In the genomic region with DNA sequence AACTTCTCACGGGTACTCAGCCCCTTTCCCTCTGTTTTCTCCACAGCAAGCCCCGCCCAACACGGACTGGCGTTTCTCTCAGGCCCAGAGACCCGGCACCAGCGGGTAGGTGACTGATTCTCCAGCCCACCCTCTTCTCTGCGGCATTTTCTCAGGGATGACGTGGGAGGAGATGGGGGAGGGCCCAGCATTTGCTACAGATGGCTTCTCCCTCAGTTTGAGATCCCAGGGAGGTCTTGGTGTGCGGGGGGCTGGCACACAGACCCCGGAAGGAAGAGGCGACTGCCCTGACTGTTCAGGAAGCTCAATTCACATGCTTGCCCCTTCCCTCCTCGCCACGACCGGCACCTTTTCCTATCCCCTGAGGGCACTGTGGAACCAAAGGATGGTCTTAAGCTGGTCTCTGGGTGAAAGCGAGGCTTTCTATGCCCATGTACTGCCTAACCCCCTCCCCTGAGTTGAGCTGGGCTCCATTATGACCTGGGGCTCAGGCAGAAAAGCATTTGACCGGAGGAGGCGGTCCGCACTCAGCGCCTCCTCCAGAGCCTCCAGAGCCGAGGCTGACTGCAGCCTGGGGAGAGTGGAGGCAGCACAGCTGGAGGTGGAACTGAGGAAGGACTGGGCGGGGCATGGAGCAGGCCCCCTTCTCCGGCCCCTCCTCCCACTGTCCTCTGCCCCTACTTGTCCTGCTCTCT, we compare ENCODE assay signal across 14 cellular contexts. TPM values are rescaled to one million over a fixed set of nuclear protein-coding genes. Genes with fewer than 3 reads are reported as not detected.
DNase-seq lines count a peak whose midpoint lies in the region; ATAC-seq and TF ChIP-seq lines count a peak whose summit lies in the region.
"Had no signal": no experiment of that assay in that cellular context is flagged by ENCODE, and none has a peak within 500 bp of the region (broad histone marks: within the 10 kb centered on the region; RNA-seq: fewer than 3 reads in every experiment).

No MANE protein-coding gene starts in this region.

- no peaks in the 10 kb centered on the region for H3K9me3 Mint-ChIP-seq in type B pancreatic cell
- H3K9me3 Mint-ChIP-seq: stimulated activated naive CD8-positive, alpha-beta T cell treated with anti-CD3 and anti-CD28 coated beads, Interleukin-15, Interleukin-2, amounts not matched to agents 100 ng/mL and 50 ng/mL, for 24 hours had no signal

- peaks cover 65% of the 10 kb centered on the region for H3K36me3 ChIP-seq in mesodermal cell (ENCODE audit: control insufficient read depth, insufficient read depth, low read length)

- H3K27ac ChIP-seq in coronary artery (peak overlapping the region in 1 of 2 donors; percentile 60), mesodermal cell (ENCODE audit: low read depth, low read length, severe bottlenecking) (peak overlapping the region; percentile 96)
- H3K27ac ChIP-seq: parathyroid adenoma had no signal

- peak overlapping the region; percentile 59 for H3K4me3 Mint-ChIP-seq in type B pancreatic cell
- H3K4me3 Mint-ChIP-seq: stimulated activated naive CD8-positive, alpha-beta T cell treated with anti-CD3 and anti-CD28 coated beads, Interleukin-15, Interleukin-2, amounts not matched to agents 100 ng/mL and 50 ng/mL, for 24 hours had no signal

- no peaks in the 10 kb centered on the region for H3K9me3 ChIP-seq in mesodermal cell (ENCODE audit: control insufficient read depth, low read length)
- H3K9me3 ChIP-seq: MG63 had no signal

- peak overlapping the region; percentile 58 for H3K27ac Mint-ChIP-seq in type B pancreatic cell
- H3K27ac Mint-ChIP-seq: stimulated activated naive CD8-positive, alpha-beta T cell treated with anti-CD3 and anti-CD28 coated beads, Interleukin-15, Interleukin-2, amounts not matched to agents 100 ng/mL and 50 ng/mL, for 24 hours had no signal

- TF ChIP-seq CTCF in coronary artery (IDR thresholded peaks at IDR 0.05) (no peak), type B pancreatic cell (conservative IDR thresholded peaks at IDR 0.05) (no peak)

- ATAC-seq in GM19467 (IDR thresholded peaks at IDR 0.05; ENCODE audit: unreplicated experiment) (no peak), GM18517 (IDR thresholded peaks at IDR 0.05; ENCODE audit: unreplicated experiment) (no peak)
- ATAC-seq: Right ventricle myocardium inferior had no signal

- peak overlapping the region; percentile 19 for H3K4me3 ChIP-seq in coronary artery
- H3K4me3 ChIP-seq in mesodermal cell (ENCODE audit: extremely low read depth, insufficient read depth, low read length, poor library complexity, severe bottlenecking) = peak overlapping the region; percentile 24
- H3K4me3 ChIP-seq: MG63 had no signal

- H3K4me1 Mint-ChIP-seq in type B pancreatic cell (ENCODE audit: unreplicated experiment) = peaks cover 21% of the 10 kb centered on the region

- 12 to 16% methylated on average over 11 to 12 of the region's 22 CpGs for WGBS in mesodermal cell (ENCODE audit: insufficient coverage in 2 of 2), 2 experiments

- DNase-seq in NCI-H69 (lab: John Stamatoyannopoulos, UW) (peak; percentile 40), coronary artery (ENCODE audit: low spot score) (peak; percentile 35), type B pancreatic cell (ENCODE audit: extremely low spot score, unreplicated experiment) (no peak), NCI-H2171 treated with DMSO at 0.1 percent for 48 hours (lab: John Stamatoyannopoulos, UW) (no peak)
- DNase-seq: aorta; MG63; NCI-H226; stimulated activated CD4-positive, alpha-beta T cell treated with anti-CD3 and anti-CD28 coated beads, Interleukin-4, amount 100 ng/mL, for 24 hours had no signal

- peaks cover 25% of the 10 kb centered on the region for H3K36me3 Mint-ChIP-seq in type B pancreatic cell

- peaks cover 34% of the 10 kb centered on the region for H3K4me1 ChIP-seq in mesodermal cell (ENCODE audit: control insufficient read depth, insufficient read depth, low read length, poor library complexity, severe bottlenecking)

- peaks cover 23% of the 10 kb centered on the region for H3K27me3 Mint-ChIP-seq in type B pancreatic cell

RNA-seq across cellular contexts. Expression of a gene that starts 6.0 kb away (rescaled TPM):
- polyA plus RNA-seq in mesodermal cell (2013, experiment 1 of 2) = 5.4 TPM
- polyA plus RNA-seq in mesodermal cell (2013, experiment 2 of 2) = 5.2 TPM
- total RNA-seq in type B pancreatic cell (ENCODE audit: low replicate concordance) = 0.45 and 1.9 TPM in 2 replicates

RNA-seq across cellular contexts. Expression of a gene that starts 10.1 kb away (rescaled TPM):
- 23.1 TPM for polyA plus RNA-seq in mesodermal cell (2013, experiment 1 of 2)
- polyA plus RNA-seq in mesodermal cell (2013, experiment 2 of 2) = 20.8 TPM
- total RNA-seq in type B pancreatic cell (ENCODE audit: low replicate concordance) = 0.38 and 4.0 TPM in 2 replicates

RNA-seq across cellular contexts. Expression of a gene that starts 19.1 kb away (rescaled TPM):
- polyA plus RNA-seq in mesodermal cell (2013, experiment 1 of 2) = 115 TPM
- polyA plus RNA-seq in mesodermal cell (2013, experiment 2 of 2) = 92.6 TPM
- total RNA-seq in type B pancreatic cell (ENCODE audit: low replicate concordance) = 11.0 and 60.3 TPM in 2 replicates

Comparison
In these comparisons a context has a peak if more than half of its experiments do, and no peak if none do; other contexts are left out.
1. DNase-seq: peak in NCI-H69 (single experiment) and coronary artery (single experiment); none in type B pancreatic cell (single experiment) and NCI-H2171 treated with DMSO at 0.1 percent for 48 hours (single experiment).